Comparison of ENCODE assay signal across 1 cellular context in the genomic region with DNA sequence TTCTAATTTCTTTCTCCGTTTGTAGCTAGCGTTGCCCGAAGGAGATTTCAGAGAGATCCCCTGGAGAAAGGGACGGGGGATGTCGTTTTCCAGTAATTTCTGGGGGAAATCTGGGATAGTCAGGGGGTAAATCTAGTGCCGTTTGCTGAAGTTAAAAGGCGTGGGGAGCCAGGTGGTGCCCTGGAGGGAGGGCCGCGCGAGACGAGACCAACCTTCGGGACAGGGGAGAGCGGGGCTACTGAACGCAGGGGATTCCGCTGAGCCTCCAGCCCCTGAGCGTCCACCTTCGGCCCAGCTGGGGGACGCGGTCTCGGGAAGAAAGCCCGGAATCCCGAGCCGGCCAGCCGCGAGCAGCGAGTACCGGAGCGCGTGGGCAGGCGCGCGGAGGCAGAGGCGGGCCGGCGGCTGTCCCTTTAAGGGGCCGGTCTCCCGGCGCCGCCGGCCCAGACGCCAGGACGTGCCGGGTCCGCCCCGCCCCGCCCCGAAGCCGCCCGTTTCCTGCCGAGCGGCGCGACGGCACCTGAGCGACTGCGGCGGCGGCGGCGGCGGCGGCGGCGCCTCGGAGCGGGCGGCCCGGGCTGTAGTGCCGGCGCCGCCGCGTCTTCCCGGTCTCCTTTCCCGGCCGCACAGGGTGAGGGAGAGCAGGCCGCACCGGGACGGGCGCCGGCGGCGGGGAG.
TF ChIP-seq lines count a peak whose summit lies in the region.

KTN1 (plus strand) TSS at position 484 of the 677 bp plus-strand sequence. CDS start 31,842 bp downstream, outside the sequence.

TF ChIP-seq in HepG2, 621 proteins besides CTCF, POLR2A, EP300 and RAD21 (continued from another document and continues in another):
- peak; percentile 75; the same call in 1 of the 2 replicates for TF ChIP-seq MTF2 (CRISPR knock-in tag; IDR thresholded peaks at IDR 0.05; ENCODE audit: borderline replicate concordance)
- no peak for TF ChIP-seq CREM (IDR thresholded peaks at IDR 0.05)
- TF ChIP-seq CREM (CRISPR knock-in tag; IDR thresholded peaks at IDR 0.05), result no peak
- TF ChIP-seq ZNF264 (CRISPR knock-in tag; IDR thresholded peaks at IDR 0.05), result 0 out of 2 replicates have a peak, but pooled peaks have one; percentile 25
- TF ChIP-seq NFRKB (IDR thresholded peaks at IDR 0.05), result no peak
- no peak for TF ChIP-seq ZNF543 (CRISPR knock-in tag; IDR thresholded peaks at IDR 0.05)
- TF ChIP-seq ZNF737 (CRISPR knock-in tag; IDR thresholded peaks at IDR 0.05; ENCODE audit: borderline replicate concordance), result no peak
- peak; percentile 34; the same call in 1 of the 2 replicates for TF ChIP-seq YEATS2 (CRISPR knock-in tag; IDR thresholded peaks at IDR 0.05; ENCODE audit: borderline replicate concordance)
- TF ChIP-seq TBX3 (IDR thresholded peaks at IDR 0.05; ENCODE audit: borderline replicate concordance), result no peak
- no peak for TF ChIP-seq ZNF382 (CRISPR knock-in tag; IDR thresholded peaks at IDR 0.05; ENCODE audit: borderline replicate concordance)
- TF ChIP-seq KDM5B (CRISPR knock-in tag; IDR thresholded peaks at IDR 0.05; ENCODE audit: borderline replicate concordance), result no peak
- TF ChIP-seq SSRP1 (CRISPR knock-in tag; IDR thresholded peaks at IDR 0.05), result no peak
- TF ChIP-seq PCBP2 (optimal IDR thresholded peaks at IDR 0.05; ENCODE audit: low read depth, low read length, poor library complexity, severe bottlenecking), result no peak
- 0 out of 2 replicates have a peak, but pooled peaks have one; percentile 54 for TF ChIP-seq ZSCAN25 (CRISPR knock-in tag; IDR thresholded peaks at IDR 0.05)
- TF ChIP-seq, protein P1, sequence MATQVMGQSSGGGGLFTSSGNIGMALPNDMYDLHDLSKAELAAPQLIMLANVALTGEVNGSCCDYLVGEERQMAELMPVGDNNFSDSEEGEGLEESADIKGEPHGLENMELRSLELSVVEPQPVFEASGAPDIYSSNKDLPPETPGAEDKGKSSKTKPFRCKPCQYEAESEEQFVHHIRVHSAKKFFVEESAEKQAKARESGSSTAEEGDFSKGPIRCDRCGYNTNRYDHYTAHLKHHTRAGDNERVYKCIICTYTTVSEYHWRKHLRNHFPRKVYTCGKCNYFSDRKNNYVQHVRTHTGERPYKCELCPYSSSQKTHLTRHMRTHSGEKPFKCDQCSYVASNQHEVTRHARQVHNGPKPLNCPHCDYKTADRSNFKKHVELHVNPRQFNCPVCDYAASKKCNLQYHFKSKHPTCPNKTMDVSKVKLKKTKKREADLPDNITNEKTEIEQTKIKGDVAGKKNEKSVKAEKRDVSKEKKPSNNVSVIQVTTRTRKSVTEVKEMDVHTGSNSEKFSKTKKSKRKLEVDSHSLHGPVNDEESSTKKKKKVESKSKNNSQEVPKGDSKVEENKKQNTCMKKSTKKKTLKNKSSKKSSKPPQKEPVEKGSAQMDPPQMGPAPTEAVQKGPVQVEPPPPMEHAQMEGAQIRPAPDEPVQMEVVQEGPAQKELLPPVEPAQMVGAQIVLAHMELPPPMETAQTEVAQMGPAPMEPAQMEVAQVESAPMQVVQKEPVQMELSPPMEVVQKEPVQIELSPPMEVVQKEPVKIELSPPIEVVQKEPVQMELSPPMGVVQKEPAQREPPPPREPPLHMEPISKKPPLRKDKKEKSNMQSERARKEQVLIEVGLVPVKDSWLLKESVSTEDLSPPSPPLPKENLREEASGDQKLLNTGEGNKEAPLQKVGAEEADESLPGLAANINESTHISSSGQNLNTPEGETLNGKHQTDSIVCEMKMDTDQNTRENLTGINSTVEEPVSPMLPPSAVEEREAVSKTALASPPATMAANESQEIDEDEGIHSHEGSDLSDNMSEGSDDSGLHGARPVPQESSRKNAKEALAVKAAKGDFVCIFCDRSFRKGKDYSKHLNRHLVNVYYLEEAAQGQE (IDR thresholded peaks at IDR 0.05; ENCODE audit: borderline replicate concordance in 1 of 2, low read depth in 1 of 2, low read length in 2 of 2), result no peak
- TF ChIP-seq NFKB2 (CRISPR knock-in tag; IDR thresholded peaks at IDR 0.05; ENCODE audit: borderline replicate concordance), result peak; percentile 78; the same call in 1 of the 2 replicates
- TF ChIP-seq SAFB2 (CRISPR knock-in tag; IDR thresholded peaks at IDR 0.05; ENCODE audit: borderline replicate concordance, low read depth), result no peak
- TF ChIP-seq EHMT2 (IDR thresholded peaks at IDR 0.05; ENCODE audit: borderline replicate concordance, low read depth, low read length), result no peak
- TF ChIP-seq TFE3 (CRISPR knock-in tag; IDR thresholded peaks at IDR 0.05), result 0 out of 2 replicates have a peak, but pooled peaks have one; percentile 38
- TF ChIP-seq GTF3A (CRISPR knock-in tag; conservative IDR thresholded peaks at IDR 0.05), result no peak
- TF ChIP-seq KDM1A (CRISPR knock-in tag; IDR thresholded peaks at IDR 0.05), result no peak
- no peak for TF ChIP-seq ZBTB49 (CRISPR knock-in tag; IDR thresholded peaks at IDR 0.05; ENCODE audit: borderline replicate concordance)
- TF ChIP-seq SMAD3 (CRISPR knock-in tag; IDR thresholded peaks at IDR 0.05), result no peak
- TF ChIP-seq AHDC1 (CRISPR knock-in tag; IDR thresholded peaks at IDR 0.05; ENCODE audit: borderline replicate concordance), result no peak
- TF ChIP-seq ZNF354B (CRISPR knock-in tag; IDR thresholded peaks at IDR 0.05), result no peak
- TF ChIP-seq ZNF788 (CRISPR knock-in tag; IDR thresholded peaks at IDR 0.05; ENCODE audit: borderline replicate concordance), result peak; percentile 49; the same call in 1 of the 2 replicates
- 0 out of 2 replicates have a peak, but pooled peaks have one; percentile 45 for TF ChIP-seq ZSCAN9 (CRISPR knock-in tag; IDR thresholded peaks at IDR 0.05; ENCODE audit: borderline replicate concordance)
- peak; percentile 72; the same call in 1 of the 2 replicates for TF ChIP-seq CSRNP1 (CRISPR knock-in tag; IDR thresholded peaks at IDR 0.05)
- TF ChIP-seq, protein P2, sequence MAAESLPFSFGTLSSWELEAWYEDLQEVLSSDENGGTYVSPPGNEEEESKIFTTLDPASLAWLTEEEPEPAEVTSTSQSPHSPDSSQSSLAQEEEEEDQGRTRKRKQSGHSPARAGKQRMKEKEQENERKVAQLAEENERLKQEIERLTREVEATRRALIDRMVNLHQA (CRISPR knock-in tag; IDR thresholded peaks at IDR 0.05), result no peak
- TF ChIP-seq HOXA7 (CRISPR knock-in tag; IDR thresholded peaks at IDR 0.05), result no peak
- TF ChIP-seq, protein P3, sequence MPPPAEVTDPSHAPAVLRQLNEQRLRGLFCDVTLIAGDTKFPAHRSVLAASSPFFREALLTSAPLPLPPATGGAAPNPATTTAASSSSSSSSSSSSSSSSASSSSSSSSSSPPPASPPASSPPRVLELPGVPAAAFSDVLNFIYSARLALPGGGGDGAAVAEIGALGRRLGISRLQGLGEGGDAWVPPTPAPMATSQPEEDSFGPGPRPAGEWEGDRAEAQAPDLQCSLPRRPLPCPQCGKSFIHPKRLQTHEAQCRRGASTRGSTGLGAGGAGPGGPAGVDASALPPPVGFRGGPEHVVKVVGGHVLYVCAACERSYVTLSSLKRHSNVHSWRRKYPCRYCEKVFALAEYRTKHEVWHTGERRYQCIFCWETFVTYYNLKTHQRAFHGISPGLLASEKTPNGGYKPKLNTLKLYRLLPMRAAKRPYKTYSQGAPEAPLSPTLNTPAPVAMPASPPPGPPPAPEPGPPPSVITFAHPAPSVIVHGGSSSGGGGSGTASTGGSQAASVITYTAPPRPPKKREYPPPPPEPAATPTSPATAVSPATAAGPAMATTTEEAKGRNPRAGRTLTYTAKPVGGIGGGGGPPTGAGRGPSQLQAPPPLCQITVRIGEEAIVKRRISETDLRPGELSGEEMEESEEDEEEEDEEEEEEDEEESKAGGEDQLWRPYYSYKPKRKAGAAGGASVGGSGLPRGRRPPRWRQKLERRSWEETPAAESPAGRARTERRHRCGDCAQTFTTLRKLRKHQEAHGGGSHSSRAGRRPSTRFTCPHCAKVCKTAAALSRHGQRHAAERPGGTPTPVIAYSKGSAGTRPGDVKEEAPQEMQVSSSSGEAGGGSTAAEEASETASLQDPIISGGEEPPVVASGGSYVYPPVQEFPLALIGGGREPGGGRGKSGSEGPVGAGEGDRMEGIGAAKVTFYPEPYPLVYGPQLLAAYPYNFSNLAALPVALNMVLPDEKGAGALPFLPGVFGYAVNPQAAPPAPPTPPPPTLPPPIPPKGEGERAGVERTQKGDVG (CRISPR knock-in tag; IDR thresholded peaks at IDR 0.05; ENCODE audit: borderline replicate concordance), result 0 out of 2 replicates have a peak, but pooled peaks have one; percentile 9
- TF ChIP-seq TBP (CRISPR knock-in tag; IDR thresholded peaks at IDR 0.05), result no peak
- no peak for TF ChIP-seq ZNF124 (CRISPR knock-in tag; IDR thresholded peaks at IDR 0.05)
- no peak for TF ChIP-seq MBD4 (IDR thresholded peaks at IDR 0.05; ENCODE audit: borderline replicate concordance, low read length)
